Comparison of ENCODE assay signal across 7 cellular contexts in the genomic region with DNA sequence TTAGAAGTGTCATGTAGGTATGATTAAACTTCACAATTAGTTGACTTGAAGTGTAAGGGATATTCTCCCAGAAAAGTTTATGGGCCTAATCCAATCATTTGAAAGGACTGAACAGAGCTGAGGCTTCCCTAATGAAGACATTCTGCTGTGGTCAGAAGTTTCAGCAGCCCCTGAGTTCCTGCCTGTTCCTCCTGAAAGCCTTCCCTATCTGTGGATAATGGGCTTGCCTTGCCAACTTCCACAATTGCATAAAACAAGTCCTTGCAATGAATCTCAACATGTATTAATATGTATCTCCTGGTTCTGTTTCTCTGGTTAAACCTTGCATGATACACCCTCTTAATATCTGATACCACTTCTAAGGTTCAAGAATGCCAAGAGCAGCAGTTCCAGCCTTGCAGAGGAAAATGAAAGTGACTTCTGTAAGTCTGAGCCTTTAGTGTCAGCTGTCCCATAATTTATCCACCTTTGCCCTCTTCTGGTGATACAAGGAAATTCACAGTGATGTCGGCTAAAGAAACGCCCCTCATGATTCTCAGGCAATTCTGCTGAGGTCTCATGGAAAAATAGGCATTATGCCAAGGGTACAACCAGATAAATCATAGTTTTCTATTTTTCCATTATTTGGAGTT.
A peak's percentile ranks its signal among the peaks of the same experiment; 100 is the strongest.
DNase-seq lines count a peak whose midpoint lies in the region; ATAC-seq, FAIRE-seq and TF ChIP-seq lines count a peak whose summit lies in the region.

No MANE protein-coding gene starts in this region.

- H3K27ac ChIP-seq in kidney (ENCODE audit: low read depth in 2 of 2, low read length in 2 of 2) (no peak overlapping the region), testis (peak overlapping the region; percentile 72 to 81)

- peak; percentile 41 for FAIRE-seq in kidney (lab: Jason Lieb, UNC)

- no peaks in the 10 kb centered on the region for H3K9me3 Mint-ChIP-seq in MCF 10A (ENCODE audit: unreplicated experiment)

- ATAC-seq in GM19452 (IDR thresholded peaks at IDR 0.05; ENCODE audit: unreplicated experiment) (peak; percentile 89), HG03565 (IDR thresholded peaks at IDR 0.05; ENCODE audit: unreplicated experiment) (peak; percentile 78)

- no peak for TF ChIP-seq POLR2A in testis (IDR thresholded peaks at IDR 0.05)

- H3K27me3 ChIP-seq in testis: no peaks in the 10 kb centered on the region

- H3K27ac Mint-ChIP-seq in MCF 10A (ENCODE audit: low read depth, unreplicated experiment): no peak overlapping the region

- no TSS peak for BruUV-seq in MCF 10A (replicated peaks; lab: Mats Ljungman, UMichigan)

- no peak overlapping the region for H3K4me3 Mint-ChIP-seq in MCF 10A (ENCODE audit: unreplicated experiment)

- no peaks in the 10 kb centered on the region for H3K27me3 Mint-ChIP-seq in MCF 10A (ENCODE audit: insufficient read depth, unreplicated experiment)

- H3K4me3 ChIP-seq in kidney (ENCODE audit: low read length in 2 of 2): no peak overlapping the region
- H3K4me3 ChIP-seq in testis: no peak overlapping the region

- no peaks in the 10 kb centered on the region for H3K36me3 Mint-ChIP-seq in MCF 10A (ENCODE audit: insufficient read depth, unreplicated experiment)

- no peaks in the 10 kb centered on the region for H3K4me1 Mint-ChIP-seq in MCF 10A (ENCODE audit: insufficient read depth, unreplicated experiment)

- POLR2A ChIA-PET in MCF 10A (lab: Yijun Ruan, JAX): no interaction called here

- WGBS in testis, 2 donors: 15 to 35% methylated on average over 2 of the region's 2 CpGs

- no peaks in the 10 kb centered on the region for H3K4me1 ChIP-seq in kidney (ENCODE audit: control insufficient read depth in 1 of 2, insufficient read depth in 1 of 2, low read depth in 1 of 2, low read length in 2 of 2)
- H3K4me1 ChIP-seq in testis: peaks cover 29% of the 10 kb centered on the region

- peak; percentile 54 for DNase-seq in EH (ENCODE audit: low read depth)
- peak; percentile 64 for DNase-seq in NOMO-1 treated with DMSO at 0.1 percent for 48 hours (lab: John Stamatoyannopoulos, UW; ENCODE audit: unreplicated experiment)
- DNase-seq in MCF 10A (ENCODE audit: unreplicated experiment): peak; percentile 72
- DNase-seq in kidney: no peak
- peak; percentile 23 for DNase-seq in testis

- no peaks in the 10 kb centered on the region for H3K9me3 ChIP-seq in kidney (ENCODE audit: control insufficient read depth in 1 of 2, low read length in 2 of 2)
- no peaks in the 10 kb centered on the region for H3K9me3 ChIP-seq in testis

- no peak overlapping the region for H3K9ac ChIP-seq in kidney (ENCODE audit: low read length in 2 of 2)

- H3K36me3 ChIP-seq in kidney (ENCODE audit: control insufficient read depth in 1 of 2, insufficient read depth in 2 of 2, low read length in 2 of 2) (no peaks in the 10 kb centered on the region), testis (ENCODE audit: low read depth, missing control alignments) (no peaks in the 10 kb centered on the region)

- TF ChIP-seq CTCF in MCF 10A (IDR thresholded peaks at IDR 0.05; ENCODE audit: unreplicated experiment) (peak; percentile 64), kidney (IDR thresholded peaks at IDR 0.05; ENCODE audit: borderline replicate concordance, extremely low read depth, insufficient read depth) (peak; percentile 65), testis (IDR thresholded peaks at IDR 0.05) (peak; percentile 30 to 60 (median 39))

- CTCF ChIA-PET in MCF 10A (lab: Yijun Ruan, JAX): interaction anchor here (0.6 to 9.1 kb wide), 24 partner anchors 9 to 429 kb away, joined by 3 to 91 read pairs (median 4); partner anchors contain the start of gene MRPL1

- intact Hi-C loops in MCF 10A (cut with micrococcal nuclease): loop anchor here (1.0 to 5.0 kb wide), 3 partner anchors 48 to 192 kb away; no protein-coding TSS in a partner anchor
- intact Hi-C loops in kidney (cut with DNase I): no loop called here
- intact Hi-C loops in testis (cut with DNase I; ENCODE audit: low total_unique reads): no loop called here

Comparison
In these comparisons a context has a peak if more than half of its experiments do, and no peak if none do; other contexts are left out.
1. H3K27ac ChIP-seq: peak in testis (2 of 2); none in kidney (0 of 2).
2. Peak in every context shown above with its lines, with median percentiles within 50 percentile points of each other: CTCF ChIP-seq.